ENCODE assay signal across 17 cellular contexts in genomic region chr6:28167068-28167467, GRCh38. TPM values are rescaled to one million over a fixed set of nuclear protein-coding genes. Genes with fewer than 3 reads are reported as not detected.
DNase-seq lines count a peak whose midpoint lies in the region; ATAC-seq and TF ChIP-seq lines count a peak whose summit lies in the region.
"Had no signal": no experiment of that assay in that cellular context is flagged by ENCODE, and none has a peak within 500 bp of the region (broad histone marks: within the 10 kb centered on the region; RNA-seq: fewer than 3 reads in every experiment).

No MANE protein-coding gene starts in this region.

- H2AK5ac ChIP-seq in IMR-90 (ENCODE audit: low read depth, low read length): no peak overlapping the region

- dilution Hi-C loops in IMR-90 (cut with HindIII; ENCODE audit: low sequenced_read_pairs, unreplicated experiment): no loop called here
- dilution Hi-C loops in mammary epithelial cell (cut with HindIII; ENCODE audit: low sequenced_read_pairs): no loop called here

- H3K18ac ChIP-seq in IMR-90 (ENCODE audit: low read depth, low read length): peak overlapping the region; percentile 49; the same call in 1 of the 2 replicates

- ATAC-seq in IMR-90 (ENCODE audit: low read depth): peak; percentile 59
- ATAC-seq in HG03045 (IDR thresholded peaks at IDR 0.05; ENCODE audit: unreplicated experiment): no peak

- TF ChIP-seq CTCF in AG09319 (IDR thresholded peaks at IDR 0.05; ENCODE audit: low read depth, low read length): no peak
- TF ChIP-seq CTCF in IMR-90 (conservative IDR thresholded peaks at IDR 0.05; ENCODE audit: low read depth, low read length): no peak
- TF ChIP-seq CTCF in mammary epithelial cell (conservative IDR thresholded peaks at IDR 0.05 in 1 of 2, IDR thresholded peaks at IDR 0.05 in 1 of 2; ENCODE audit: extremely low read depth in 1 of 2, insufficient read depth in 1 of 2, low read depth in 1 of 2, low read length in 2 of 2): no peak

- H3K9ac ChIP-seq in IMR-90 (ENCODE audit: low read depth, low read length) (no peak overlapping the region), mammary epithelial cell (ENCODE audit: insufficient read depth, low read length) (no peak overlapping the region)

- H3K14ac ChIP-seq in IMR-90 (replicated peaks; ENCODE audit: low read depth, low read length): no peak overlapping the region

- no peak overlapping the region for H2BK20ac ChIP-seq in IMR-90 (ENCODE audit: low read depth, low read length)

- in situ Hi-C loops in IMR-90 (cut with MboI; ENCODE audit: low sequenced_read_pairs) (no loop called here), mammary epithelial cell (cut with MboI; ENCODE audit: low sequenced_read_pairs in 2 of 2) (no loop called here), G401 (cut with HindIII; ENCODE audit: low sequenced_read_pairs) (no loop called here)

- H3K27ac ChIP-seq in IMR-90 (ENCODE audit: insufficient read depth, low read length) (no peak overlapping the region), mammary epithelial cell (ENCODE audit: insufficient read depth, low read depth, low read length) (no peak overlapping the region)
- H3K27ac ChIP-seq: tibial nerve had no signal

- intact Hi-C loops in IMR-90 (cut with micrococcal nuclease): no loop called here
- intact Hi-C loops in mammary epithelial cell (cut with micrococcal nuclease): no loop called here

- BruUV-seq in IMR-90 (replicated peaks; lab: Mats Ljungman, UMichigan) (no TSS peak), mammary epithelial cell (replicated peaks; lab: Mats Ljungman, UMichigan) (no TSS peak)

- H3K4ac ChIP-seq in IMR-90 (ENCODE audit: low read depth, low read length): no peak overlapping the region

- H3K4me3 ChIP-seq in IMR-90 (ENCODE audit: insufficient read depth, low read depth, low read length) (no peak overlapping the region), mammary epithelial cell (replicated peaks in 1 of 3; ENCODE audit: insufficient read depth in 1 of 3, low read depth in 2 of 3, low read length in 3 of 3) (no peak overlapping the region)
- H3K4me3 ChIP-seq: tibial nerve had no signal

- no peak overlapping the region for H2BK120ac ChIP-seq in IMR-90 (ENCODE audit: low read depth, low read length)

- WGBS in IMR-90 (ENCODE audit: extremely low coverage in 2 of 2, insufficient read length in 1 of 2), 2 experiments: no CpG with 5 or more reads among the region's 4 CpGs
- WGBS in mammary epithelial cell (ENCODE audit: low coverage, missing lambda C conversion rate): 71% methylated on average over 4 of the region's 4 CpGs

- no peak overlapping the region for H2BK15ac ChIP-seq in IMR-90 (ENCODE audit: low read depth, low read length)

- no peaks in the 10 kb centered on the region for H3K79me2 ChIP-seq in mammary epithelial cell (ENCODE audit: insufficient read depth, low read length)

- H2AK9ac ChIP-seq in IMR-90 (replicated peaks; ENCODE audit: low read depth, low read length, poor library complexity): no peak overlapping the region

- TF ChIP-seq RAD21 in IMR-90 (IDR thresholded peaks at IDR 0.05; ENCODE audit: low read length): no peak

- H2AFZ ChIP-seq in IMR-90 (replicated peaks; ENCODE audit: low read length, poor library complexity): no peak overlapping the region
- no peak overlapping the region for H2AFZ ChIP-seq in mammary epithelial cell (ENCODE audit: low read depth, low read length)

- no peak overlapping the region for H4K5ac ChIP-seq in IMR-90 (ENCODE audit: low read depth, low read length)

- H3K4me2 ChIP-seq in IMR-90 (ENCODE audit: low read depth, low read length) (peak overlapping the region; percentile 40; the same call in 1 of the 2 replicates), mammary epithelial cell (ENCODE audit: insufficient read depth, low read depth, low read length) (no peak overlapping the region)

- H3K56ac ChIP-seq in IMR-90 (ENCODE audit: extremely low read depth, insufficient read depth, low read length): no peak overlapping the region

- CTCF ChIA-PET in IMR-90 (lab: Yijun Ruan, JAX): interaction anchor here (0.6 kb wide), 1 partner anchor 200 kb away, joined by 3 read pairs; no protein-coding TSS in a partner anchor
- CTCF ChIA-PET in mammary epithelial cell (lab: Charles Lee; ENCODE audit: low non-redundant PET): no interaction called here

- peaks cover 3% of the 10 kb centered on the region in 2 experiments; a peak in 2 of 4 replicates for H3K79me1 ChIP-seq in IMR-90 (ENCODE audit: low read depth in 1 of 2, low read length in 2 of 2)

- DNase-seq in AG09319 (ENCODE audit: extremely low read depth, low read depth) (peak; percentile 34), IMR-90 (peak; percentile 92), mammary epithelial cell (peak; percentile 79), kidney glomerular epithelial cell (lab: John Stamatoyannopoulos, UW) (peak; percentile 94), G401 (ENCODE audit: low spot score) (no peak), midbrain (lab: John Stamatoyannopoulos, UW) (no peak)
- no peak for DNase-seq in activated CD8-positive, alpha-beta memory T cell treated with anti-CD3 and anti-CD28 coated beads for 24 hours
- DNase-seq: activated CD4-positive, alpha-beta T cell treated with anti-CD3 and anti-CD28 coated beads for 48 hours; aorta; DMS79; Karpas-422; naive B cell; NCI-H1694 treated with DMSO at 0.1 percent for 48 hours; NCI-H526; T-helper 2 cell had no signal

- no peak overlapping the region for H4K8ac ChIP-seq in IMR-90 (ENCODE audit: low read depth in 2 of 2, low read length in 2 of 2)

- no peak overlapping the region for H2BK5ac ChIP-seq in IMR-90 (ENCODE audit: low read depth, low read length, poor library complexity, severe bottlenecking)

- H3K4me1 ChIP-seq in IMR-90 (ENCODE audit: control insufficient read depth, insufficient read depth, low read length): no peaks in the 10 kb centered on the region; the same call in 1 of the 2 replicates
- H3K4me1 ChIP-seq in mammary epithelial cell (ENCODE audit: insufficient read depth, low read length): no peaks in the 10 kb centered on the region

- no peaks in the 10 kb centered on the region for H3K9me3 ChIP-seq in IMR-90 (ENCODE audit: control insufficient read depth, insufficient read depth, low read length)
- no peaks in the 10 kb centered on the region for H3K9me3 ChIP-seq in mammary epithelial cell (replicated peaks; ENCODE audit: insufficient read depth, low read length)
- H3K9me3 ChIP-seq: tibial nerve had no signal

- H4K20me1 ChIP-seq in IMR-90 (ENCODE audit: insufficient read depth, low read length) (no peaks in the 10 kb centered on the region), mammary epithelial cell (ENCODE audit: insufficient read depth, low read length) (no peaks in the 10 kb centered on the region)

- no peaks in the 10 kb centered on the region for H3K9me1 ChIP-seq in IMR-90 (ENCODE audit: insufficient read depth, low read length)

- H3K23ac ChIP-seq in IMR-90 (ENCODE audit: low read depth, low read length): no peak overlapping the region

- H4K91ac ChIP-seq in IMR-90 (ENCODE audit: insufficient read depth, low read depth, low read length): no peak overlapping the region

- POLR2A ChIA-PET in IMR-90 (lab: Charles Lee; ENCODE audit: unreplicated experiment): no interaction called here

- H3K27me3 ChIP-seq in IMR-90 (ENCODE audit: control insufficient read depth, insufficient read depth, low read length) (no peaks in the 10 kb centered on the region), mammary epithelial cell (ENCODE audit: insufficient read depth, low read length) (no peaks in the 10 kb centered on the region)
- H3K27me3 ChIP-seq: tibial nerve had no signal

- no peak for TF ChIP-seq POLR2A in IMR-90 (IDR thresholded peaks at IDR 0.05; ENCODE audit: low read depth, low read length)

- no peaks in the 10 kb centered on the region for H3K36me3 ChIP-seq in IMR-90 (ENCODE audit: control insufficient read depth, insufficient read depth, low read length)
- no peaks in the 10 kb centered on the region for H3K36me3 ChIP-seq in mammary epithelial cell (ENCODE audit: insufficient read depth, low read length)

TF ChIP-seq in IMR-90, 13 proteins besides CTCF, POLR2A, EP300 and RAD21 (continues in another document):
- TF ChIP-seq CEBPB (IDR thresholded peaks at IDR 0.05; ENCODE audit: low read depth, low read length) (no peak), FOS (IDR thresholded peaks at IDR 0.05; ENCODE audit: low read depth, low read length) (no peak), MAZ (IDR thresholded peaks at IDR 0.05; ENCODE audit: borderline replicate concordance, low read depth, low read length) (no peak), BHLHE40 (IDR thresholded peaks at IDR 0.05; ENCODE audit: low read depth, low read length) (0 out of 2 replicates have a peak, but pooled peaks have one; percentile 7)
- TF ChIP-seq, protein P1, sequence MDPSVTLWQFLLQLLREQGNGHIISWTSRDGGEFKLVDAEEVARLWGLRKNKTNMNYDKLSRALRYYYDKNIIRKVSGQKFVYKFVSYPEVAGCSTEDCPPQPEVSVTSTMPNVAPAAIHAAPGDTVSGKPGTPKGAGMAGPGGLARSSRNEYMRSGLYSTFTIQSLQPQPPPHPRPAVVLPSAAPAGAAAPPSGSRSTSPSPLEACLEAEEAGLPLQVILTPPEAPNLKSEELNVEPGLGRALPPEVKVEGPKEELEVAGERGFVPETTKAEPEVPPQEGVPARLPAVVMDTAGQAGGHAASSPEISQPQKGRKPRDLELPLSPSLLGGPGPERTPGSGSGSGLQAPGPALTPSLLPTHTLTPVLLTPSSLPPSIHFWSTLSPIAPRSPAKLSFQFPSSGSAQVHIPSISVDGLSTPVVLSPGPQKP (IDR thresholded peaks at IDR 0.05; ENCODE audit: borderline replicate concordance, low read depth, low read length): no peak

RNA-seq across cellular contexts. Expression of gene ZKSCAN8, which starts 25.4 kb away (rescaled TPM):
- total RNA-seq in IMR-90 (2012; rRNA removed) (15.0 and 22.8 TPM in 2 replicates), mammary epithelial cell (10 to 100 TPM; 16.3 to 24.2 TPM)
- polyA plus RNA-seq in IMR-90 (2012; rRNA removed) (4.5 and 8.3 TPM in 2 replicates), mammary epithelial cell (4.5 TPM)
- 1.0 and 1.5 TPM in 2 replicates for polyA plus RNA-seq in IMR-90 (2012; cell fraction: cytosol; rRNA removed)
- polyA plus RNA-seq in IMR-90 (2012; cell fraction: nucleus; rRNA removed; ENCODE audit: low replicate concordance): 4.6 and 32.4 TPM in 2 replicates
- polyA minus RNA-seq in mammary epithelial cell: 8.5 TPM
- total RNA-seq in G401 (2014; rRNA removed; shearing (Covaris generic)): 9.0 and 11.3 TPM in 2 replicates

RNA-seq across cellular contexts. Expression of gene ZSCAN16, which starts 42.7 kb away (rescaled TPM):
- total RNA-seq in IMR-90 (2012; rRNA removed): 2.5 and 3.0 TPM in 2 replicates
- polyA plus RNA-seq in IMR-90 (2012; rRNA removed): 1.7 and 1.8 TPM in 2 replicates
- polyA plus RNA-seq in IMR-90 (2012; cell fraction: cytosol; rRNA removed): 0.43 and 0.80 TPM in 2 replicates
- polyA plus RNA-seq in IMR-90 (2012; cell fraction: nucleus; rRNA removed; ENCODE audit: low replicate concordance): 0.99 and 2.2 TPM in 2 replicates
- 1 to 10 TPM; 1.1 to 1.7 TPM for total RNA-seq in mammary epithelial cell
- polyA plus RNA-seq in mammary epithelial cell: 1.0 TPM
- not detected for polyA minus RNA-seq in mammary epithelial cell
- not detected in 2 replicates for total RNA-seq in G401 (2014; rRNA removed; shearing (Covaris generic))

RNA-seq across cellular contexts. Expression of gene ZSCAN9, which starts 58.0 kb away (rescaled TPM):
- total RNA-seq in IMR-90 (2012; rRNA removed): 16.9 and 17.7 TPM in 2 replicates
- polyA plus RNA-seq in IMR-90 (2012; rRNA removed): 11.5 and 13.7 TPM in 2 replicates
- 3.5 and 5.9 TPM in 2 replicates for polyA plus RNA-seq in IMR-90 (2012; cell fraction: cytosol; rRNA removed)
- 6.1 and 28.1 TPM in 2 replicates for polyA plus RNA-seq in IMR-90 (2012; cell fraction: nucleus; rRNA removed; ENCODE audit: low replicate concordance)
- total RNA-seq in mammary epithelial cell: 10 to 100 TPM; 11.9 to 15.5 TPM
- polyA plus RNA-seq in mammary epithelial cell: 7.3 TPM
- polyA minus RNA-seq in mammary epithelial cell: 21.8 TPM
- total RNA-seq in G401 (2014; rRNA removed; shearing (Covaris generic)): 7.3 and 10.1 TPM in 2 replicates

Comparison
In these comparisons a context has a peak if more than half of its experiments do, and no peak if none do; other contexts are left out.
1. DNase-seq: peak in AG09319 (single experiment), IMR-90 (single experiment), mammary epithelial cell (single experiment) and kidney glomerular epithelial cell (single experiment); none in G401 (single experiment), activated CD8-positive, alpha-beta memory T cell treated with anti-CD3 and anti-CD28 coated beads for 24 hours (single experiment) and midbrain (single experiment).